1 cellular context compared by ENCODE assay signal in genomic region chr14:20458031-20458789, GRCh38.
TF ChIP-seq lines count a peak whose summit lies in the region.

No MANE protein-coding gene starts in this region.

TF ChIP-seq in IMR-90, 13 proteins besides CTCF, POLR2A, EP300 and RAD21:
- TF ChIP-seq RCOR1 (IDR thresholded peaks at IDR 0.05; ENCODE audit: insufficient replicate concordance, low read length), result no peak
- TF ChIP-seq MXI1 (IDR thresholded peaks at IDR 0.05; ENCODE audit: borderline replicate concordance, low read depth, low read length), result no peak
- TF ChIP-seq MAFK (IDR thresholded peaks at IDR 0.05; ENCODE audit: low read depth, low read length), result no peak
- TF ChIP-seq SMC3 (IDR thresholded peaks at IDR 0.05; ENCODE audit: low read depth, low read length), result no peak
- no peak for TF ChIP-seq FOS (IDR thresholded peaks at IDR 0.05; ENCODE audit: low read depth, low read length)
- no peak for TF ChIP-seq RFX5 (IDR thresholded peaks at IDR 0.05; ENCODE audit: low read depth, low read length)
- TF ChIP-seq, protein P1, sequence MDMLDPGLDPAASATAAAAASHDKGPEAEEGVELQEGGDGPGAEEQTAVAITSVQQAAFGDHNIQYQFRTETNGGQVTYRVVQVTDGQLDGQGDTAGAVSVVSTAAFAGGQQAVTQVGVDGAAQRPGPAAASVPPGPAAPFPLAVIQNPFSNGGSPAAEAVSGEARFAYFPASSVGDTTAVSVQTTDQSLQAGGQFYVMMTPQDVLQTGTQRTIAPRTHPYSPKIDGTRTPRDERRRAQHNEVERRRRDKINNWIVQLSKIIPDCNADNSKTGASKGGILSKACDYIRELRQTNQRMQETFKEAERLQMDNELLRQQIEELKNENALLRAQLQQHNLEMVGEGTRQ (IDR thresholded peaks at IDR 0.05; ENCODE audit: low read depth, low read length), result no peak
- no peak for TF ChIP-seq NFE2L2 (IDR thresholded peaks at IDR 0.05; ENCODE audit: low read depth, low read length)
- TF ChIP-seq BHLHE40 (IDR thresholded peaks at IDR 0.05; ENCODE audit: low read depth, low read length), result no peak
- no peak for TF ChIP-seq MAZ (IDR thresholded peaks at IDR 0.05; ENCODE audit: borderline replicate concordance, low read depth, low read length)
- no peak for TF ChIP-seq ELK1 (IDR thresholded peaks at IDR 0.05; ENCODE audit: borderline replicate concordance, low read depth, low read length)
- no peak for TF ChIP-seq CEBPB (IDR thresholded peaks at IDR 0.05; ENCODE audit: low read depth, low read length)
- no peak for TF ChIP-seq CHD1 (IDR thresholded peaks at IDR 0.05; ENCODE audit: low read depth, low read length)
